Comparison of ENCODE assay signal across 17 cellular contexts in genomic region chr4:165505991-165506779, GRCh38.
DNase-seq lines count a peak whose midpoint lies in the region; ATAC-seq, FAIRE-seq and TF ChIP-seq lines count a peak whose summit lies in the region.
"Had no signal": no experiment of that assay in that cellular context is flagged by ENCODE, and none has a peak within 500 bp of the region (broad histone marks: within the 10 kb centered on the region; RNA-seq: fewer than 3 reads in every experiment).

No MANE protein-coding gene starts in this region.

- DNase-seq in AG04450 (ENCODE audit: low read depth, low spot score) (peak; percentile 23), NCI-H226 (peak; percentile 81), fibroblast of gingiva (ENCODE audit: low read depth) (peak; percentile 93), omental fat pad (ENCODE audit: low spot score) (no peak), CD14-positive monocyte (ENCODE audit: low spot score) (no peak), H54 (ENCODE audit: insufficient read length, low spot score) (no peak), NOMO-1 treated with dmso at 0.1 percent for 144 hours (lab: John Stamatoyannopoulos, UW; ENCODE audit: unreplicated experiment) (no peak)
- DNase-seq: activated CD4-positive, alpha-beta memory T cell treated with anti-CD3 and anti-CD28 coated beads, Interleukin-2, amount 10 ng/mL, durations not matched to agents 7 days and 5 days; effector memory CD4-positive, alpha-beta T cell; Kasumi-1; NCI-H187 treated with DMSO at 0.1 percent for 48 hours; NCI-H510A; stimulated activated CD4-positive, alpha-beta T cell treated with anti-CD3 and anti-CD28 coated beads, Interleukin-4, amount 100 ng/mL, for 1 hour had no signal

- no peaks in the 10 kb centered on the region for H3K36me3 Mint-ChIP-seq in CD14-positive monocyte

- no peaks in the 10 kb centered on the region for H3K9me3 ChIP-seq in AG04450 (ENCODE audit: control insufficient read depth, insufficient read depth, low read length)
- H3K9me3 ChIP-seq: ascending aorta, SJSA1 had no signal

- no peak for TF ChIP-seq CTCF in AG04450 (IDR thresholded peaks at IDR 0.05; ENCODE audit: low read depth, low read length)
- no peak for TF ChIP-seq CTCF in omental fat pad (IDR thresholded peaks at IDR 0.05)
- TF ChIP-seq CTCF in CD14-positive monocyte (IDR thresholded peaks at IDR 0.05), result no peak

- no peaks in the 10 kb centered on the region for H3K4me1 Mint-ChIP-seq in CD14-positive monocyte
- H3K4me1 Mint-ChIP-seq: activated CD4-positive, alpha-beta memory T cell treated with anti-CD3 and anti-CD28 coated beads, Interleukin-2, amount 10 ng/mL, durations not matched to agents 7 days and 5 days had no signal

- ATAC-seq in omental fat pad (ENCODE audit: low FRiP score), result peak; percentile 68
- ATAC-seq in GM19463 (IDR thresholded peaks at IDR 0.05; ENCODE audit: unreplicated experiment), result no peak
- ATAC-seq: left colon had no signal

- no peaks in the 10 kb centered on the region for H3K27me3 ChIP-seq in AG04450 (ENCODE audit: control insufficient read depth, insufficient read depth, low read length)
- H3K27me3 ChIP-seq: ascending aorta, SJSA1 had no signal

- FAIRE-seq in H54 (lab: Jason Lieb, UNC), result no peak

- no peak for TF ChIP-seq POLR2A in H54 (IDR thresholded peaks at IDR 0.05; ENCODE audit: low read depth, low read length)

- H3K27ac Mint-ChIP-seq in CD14-positive monocyte, result no peak overlapping the region
- H3K27ac Mint-ChIP-seq: activated CD4-positive, alpha-beta memory T cell treated with anti-CD3 and anti-CD28 coated beads, Interleukin-2, amount 10 ng/mL, durations not matched to agents 7 days and 5 days had no signal

- H3K4me3 ChIP-seq in AG04450 (ENCODE audit: low read depth, low read length), result no peak overlapping the region
- H3K4me3 ChIP-seq: ascending aorta, SJSA1 had no signal

- peaks cover 0 to 3% (median 0%) of the 10 kb centered on the region in 3 donors for H3K27me3 Mint-ChIP-seq in CD14-positive monocyte (ENCODE audit: low read depth in 3 of 3)

- intact Hi-C loops in CD14-positive monocyte (cut with micrococcal nuclease), result no loop called here

- POLR2A ChIA-PET in AG04450 (lab: Yijun Ruan, JAX), result interaction anchor here (0.8 kb wide), 1 partner anchor 32 kb away, joined by 3 read pairs; no protein-coding TSS in a partner anchor

- H3K9me3 Mint-ChIP-seq in CD14-positive monocyte, result peaks cover 0 to 2% (median 0%) of the 10 kb centered on the region in 7 donors
- H3K9me3 Mint-ChIP-seq: activated CD4-positive, alpha-beta memory T cell treated with anti-CD3 and anti-CD28 coated beads, Interleukin-2, amount 10 ng/mL, durations not matched to agents 7 days and 5 days had no signal

- no peak overlapping the region for H3K4me3 Mint-ChIP-seq in CD14-positive monocyte
- H3K4me3 Mint-ChIP-seq: activated CD4-positive, alpha-beta memory T cell treated with anti-CD3 and anti-CD28 coated beads, Interleukin-2, amount 10 ng/mL, durations not matched to agents 7 days and 5 days had no signal

- H3K27ac ChIP-seq in AG04450 (ENCODE audit: low read depth, low read length), result peak overlapping the region; percentile 47
- H3K27ac ChIP-seq: ascending aorta, SJSA1 had no signal

- CTCF ChIA-PET in AG04450 (lab: Charles Lee), result interaction anchor here (1.3 to 7.7 kb wide), 2 partner anchors 13 to 30 kb away, joined by 3 to 47 read pairs; no protein-coding TSS in a partner anchor

Comparison
In these comparisons a context has a peak if more than half of its experiments do, and no peak if none do; other contexts are left out.
1. DNase-seq: peak in AG04450 (single experiment), NCI-H226 (single experiment) and fibroblast of gingiva (single experiment); none in omental fat pad (single experiment), CD14-positive monocyte (single experiment), H54 (single experiment) and NOMO-1 treated with dmso at 0.1 percent for 144 hours (single experiment).